ENCODE assay signal across 1 cellular context in the genomic region with DNA sequence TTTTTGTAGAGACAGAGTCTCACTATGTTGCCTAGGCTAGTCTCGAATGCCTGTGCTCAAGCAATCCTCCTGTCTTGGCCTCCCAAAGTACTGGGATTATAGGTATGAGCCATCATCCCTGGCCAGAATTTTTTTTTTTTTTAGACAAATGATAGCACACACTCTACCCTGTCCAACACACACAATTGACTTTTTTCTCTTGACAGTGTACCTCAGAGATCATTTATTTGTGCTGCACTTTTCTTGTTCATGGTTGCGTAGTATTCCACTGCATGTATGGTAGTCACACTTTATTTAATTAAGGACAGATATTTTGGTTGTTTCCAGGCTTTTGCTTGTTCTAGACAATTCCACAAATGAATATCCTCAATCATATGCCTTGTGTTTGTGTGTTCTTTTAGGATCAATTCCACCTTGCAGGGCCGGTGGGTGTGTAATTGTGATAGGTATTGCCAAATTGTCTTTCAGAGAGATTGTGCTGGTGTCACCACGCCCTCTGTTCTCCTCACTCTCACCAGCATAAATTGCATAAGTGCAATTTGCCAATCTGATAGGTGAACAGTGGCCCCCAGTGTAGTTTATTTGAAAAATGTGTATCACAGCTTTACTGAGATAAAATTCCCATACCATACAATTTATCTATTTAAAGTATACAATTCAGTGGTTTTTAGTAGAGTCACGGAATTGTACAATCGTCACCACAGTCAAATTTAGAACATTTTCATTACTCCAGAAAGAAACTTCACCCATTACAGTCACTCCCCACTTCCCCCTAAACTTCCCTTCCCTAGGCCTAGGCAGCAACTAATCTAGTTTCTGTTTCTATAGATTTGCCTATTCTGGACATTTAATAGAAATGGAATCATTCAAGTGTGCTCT.
TF ChIP-seq lines count a peak whose summit lies in the region.

No MANE protein-coding gene starts in this region.

TF ChIP-seq in K562, 482 proteins besides CTCF, POLR2A, EP300 and RAD21 (continued from another document):
- TF ChIP-seq BCOR (IDR thresholded peaks at IDR 0.05) (peak; percentile 65; the same call in 1 of the 2 replicates), ZNF146 (CRISPR knock-in tag; IDR thresholded peaks at IDR 0.05; ENCODE audit: unreplicated experiment) (peak; percentile 99)
